Comparison of ENCODE assay signal across 9 cellular contexts in the genomic region with DNA sequence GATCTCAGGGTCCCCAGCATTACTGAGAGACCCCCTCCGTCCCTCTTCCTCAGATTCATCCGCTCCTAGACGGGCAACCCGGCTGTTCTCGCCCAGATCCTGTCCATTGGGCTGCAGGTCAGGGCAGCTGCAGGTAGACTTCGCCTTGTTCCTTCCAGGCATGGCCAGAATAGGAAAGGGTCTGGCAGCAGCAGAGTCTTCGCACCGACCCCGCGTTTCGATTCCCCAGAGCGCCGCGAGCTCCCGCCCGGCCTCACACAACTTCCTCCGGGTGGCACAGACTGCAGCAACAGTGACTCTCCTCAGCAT. TPM values are rescaled to one million over a fixed set of nuclear protein-coding genes. Genes with fewer than 3 reads are reported as not detected.
DNase-seq lines count a peak whose midpoint lies in the region; ATAC-seq, FAIRE-seq and TF ChIP-seq lines count a peak whose summit lies in the region.
"Had no signal": no experiment of that assay in that cellular context is flagged by ENCODE, and none has a peak within 500 bp of the region (broad histone marks: within the 10 kb centered on the region; RNA-seq: fewer than 3 reads in every experiment).

No MANE protein-coding gene starts in this region.

- H3K4me1 ChIP-seq in kidney (ENCODE audit: control insufficient read depth in 1 of 2, insufficient read depth in 1 of 2, low read depth in 1 of 2, low read length in 2 of 2), result peaks cover 4 to 6% of the 10 kb centered on the region in 2 donors

- H3K27me3 Mint-ChIP-seq in chondrocyte (ENCODE audit: low read depth) (no peaks in the 10 kb centered on the region), progenitor cell of endocrine pancreas (peaks cover 13% of the 10 kb centered on the region)

- H3K9me3 Mint-ChIP-seq in chondrocyte (ENCODE audit: low read depth), result no peaks in the 10 kb centered on the region
- H3K9me3 Mint-ChIP-seq in progenitor cell of endocrine pancreas (ENCODE audit: low read depth), result no peaks in the 10 kb centered on the region
- H3K9me3 Mint-ChIP-seq: brain had no signal

- TF ChIP-seq CTCF in 22Rv1 (IDR thresholded peaks at IDR 0.05) (no peak), RWPE1 (conservative IDR thresholded peaks at IDR 0.05; ENCODE audit: low read depth) (no peak), kidney (IDR thresholded peaks at IDR 0.05; ENCODE audit: borderline replicate concordance, extremely low read depth, insufficient read depth) (no peak), chondrocyte (IDR thresholded peaks at IDR 0.05) (no peak), progenitor cell of endocrine pancreas (IDR thresholded peaks at IDR 0.05; ENCODE audit: unreplicated experiment) (no peak)

- H3K4me3 Mint-ChIP-seq in chondrocyte (ENCODE audit: unreplicated experiment) (no peak overlapping the region), progenitor cell of endocrine pancreas (ENCODE audit: low read depth) (no peak overlapping the region)
- H3K4me3 Mint-ChIP-seq: brain had no signal

- DNase-seq in RWPE1 (ENCODE audit: low spot score) (no peak), kidney (no peak), chondrocyte (ENCODE audit: low spot score) (no peak), C1 segment of cervical spinal cord (lab: John Stamatoyannopoulos, UW) (no peak), progenitor cell of endocrine pancreas (ENCODE audit: low spot score, unreplicated experiment) (no peak)

- POLR2A ChIA-PET in RWPE1 (lab: Yijun Ruan, JAX; ENCODE audit: low non-redundant PET), result interaction anchor here (0.6 to 0.7 kb wide), 3 partner anchors 9 to 359 kb away, joined by 3 to 4 read pairs (median 3); a partner anchor contains a TSS

- H3K9me3 ChIP-seq in kidney (ENCODE audit: control insufficient read depth in 1 of 2, low read length in 2 of 2), result no peaks in the 10 kb centered on the region

- H3K36me3 ChIP-seq in kidney (ENCODE audit: control insufficient read depth in 1 of 2, insufficient read depth in 2 of 2, low read length in 2 of 2), result no peaks in the 10 kb centered on the region

- H3K27ac Mint-ChIP-seq in chondrocyte (ENCODE audit: unreplicated experiment) (no peak overlapping the region), progenitor cell of endocrine pancreas (no peak overlapping the region)
- H3K27ac Mint-ChIP-seq: brain had no signal

- peak overlapping the region; percentile 92 to 93 for H3K4me3 ChIP-seq in kidney (ENCODE audit: low read length in 2 of 2)

- H3K4me1 Mint-ChIP-seq in chondrocyte (ENCODE audit: low read depth) (peaks cover 19% of the 10 kb centered on the region), progenitor cell of endocrine pancreas (ENCODE audit: low read depth) (peaks cover 18% of the 10 kb centered on the region)
- H3K4me1 Mint-ChIP-seq: brain had no signal

- ATAC-seq in GM21737 (IDR thresholded peaks at IDR 0.05; ENCODE audit: unreplicated experiment) (peak; percentile 4), GM19452 (IDR thresholded peaks at IDR 0.05; ENCODE audit: unreplicated experiment) (no peak)

- H3K27ac ChIP-seq in 22Rv1 (peak overlapping the region; percentile 87), RWPE1 (peak overlapping the region; percentile 93), kidney (ENCODE audit: low read depth in 2 of 2, low read length in 2 of 2) (peak overlapping the region; percentile 95 to 98)

- CTCF ChIA-PET in RWPE1 (lab: Yijun Ruan, JAX), result interaction anchor here (0.6 kb wide), 1 partner anchor 525 kb away, joined by 5 read pairs; no protein-coding TSS in a partner anchor

- FAIRE-seq in kidney (lab: Jason Lieb, UNC), result no peak

- intact Hi-C loops in kidney (cut with DNase I), result no loop called here

- H3K9ac ChIP-seq in kidney (ENCODE audit: low read length in 2 of 2), result peak overlapping the region; percentile 95 to 99

- H3K36me3 Mint-ChIP-seq in chondrocyte (ENCODE audit: low read depth) (no peaks in the 10 kb centered on the region), progenitor cell of endocrine pancreas (ENCODE audit: insufficient read depth) (no peaks in the 10 kb centered on the region)

RNA-seq across cellular contexts. Expression of a gene that starts 0.3 kb away (rescaled TPM):
- total RNA-seq in kidney, result 110 TPM
- polyA plus RNA-seq in kidney (ENCODE audit: insufficient read depth, low read depth, low replicate concordance), result 99.5 TPM
- total RNA-seq in chondrocyte, result 121 to 146 TPM (median 122 TPM) in 3 replicates
- total RNA-seq in progenitor cell of endocrine pancreas, result 200 and 207 TPM in 2 replicates
